ENCODE assay signal across 17 cellular contexts in genomic region chr4:169159614-169160013, GRCh38.
DNase-seq lines count a peak whose midpoint lies in the region; ATAC-seq, FAIRE-seq and TF ChIP-seq lines count a peak whose summit lies in the region.
"Had no signal": no experiment of that assay in that cellular context is flagged by ENCODE, and none has a peak within 500 bp of the region (broad histone marks: within the 10 kb centered on the region; RNA-seq: fewer than 3 reads in every experiment).

No MANE protein-coding gene starts in this region.

- H3K27me3 ChIP-seq in endothelial cell of umbilical vein (ENCODE audit: control insufficient read depth in 2 of 2, insufficient read depth in 2 of 2, low read length in 2 of 2): no peaks in the 10 kb centered on the region
- H3K27me3 ChIP-seq: right lobe of liver, stomach had no signal

- in situ Hi-C loops in G401 (cut with HindIII; ENCODE audit: low sequenced_read_pairs): no loop called here

- BruUV-seq in endothelial cell of umbilical vein (replicated peaks; lab: Mats Ljungman, UMichigan): no TSS peak

- DNase-seq in EL (peak; percentile 89), RWPE1 (ENCODE audit: low spot score) (peak; percentile 20), endothelial cell of umbilical vein (ENCODE audit: low read depth, low spot score) (peak; percentile 34), non-pigmented ciliary epithelial cell (ENCODE audit: low read depth) (peak; percentile 76), globus pallidus (ENCODE audit: low spot score) (no peak), G401 (ENCODE audit: low spot score) (no peak)
- DNase-seq: activated naive CD4-positive, alpha-beta T cell treated with Interleukin-2 at 50 U/mL for 16 hours; CD4-positive, alpha-beta memory T cell; natural killer cell; NCI-H1417; NCI-H69; right lobe of liver; stomach; WERI-Rb-1 had no signal

- dilution Hi-C loops in endothelial cell of umbilical vein (cut with MboI; ENCODE audit: extremely low pct_ligation_motif_present, low sequenced_read_pairs): no loop called here

- POLR2A ChIA-PET in RWPE1 (lab: Yijun Ruan, JAX; ENCODE audit: low non-redundant PET): no interaction called here
- POLR2A ChIA-PET in endothelial cell of umbilical vein (lab: Charles Lee): no interaction called here

- no peak for FAIRE-seq in endothelial cell of umbilical vein (lab: Jason Lieb, UNC)
- FAIRE-seq: colon had no signal

- TF ChIP-seq POLR2A in endothelial cell of umbilical vein (IDR thresholded peaks at IDR 0.05; ENCODE audit: low read depth, low read length): no peak

- no peaks in the 10 kb centered on the region for H3K9me3 ChIP-seq in endothelial cell of umbilical vein (replicated peaks; ENCODE audit: control insufficient read depth, insufficient read depth, low read length)
- H3K9me3 ChIP-seq: right lobe of liver, stomach had no signal

- no peak overlapping the region for H2AFZ ChIP-seq in endothelial cell of umbilical vein (ENCODE audit: low read depth, low read length)

- H3K9ac ChIP-seq in endothelial cell of umbilical vein (replicated peaks; ENCODE audit: extremely low read depth, insufficient read depth, low read length): peak overlapping the region; percentile 24

- H3K4me1 ChIP-seq in endothelial cell of umbilical vein (ENCODE audit: control insufficient read depth, extremely low read depth, insufficient read depth, low read length): peaks cover 42% of the 10 kb centered on the region
- H3K4me1 ChIP-seq: right lobe of liver had no signal

- no peak overlapping the region for H3K4me3 ChIP-seq in endothelial cell of umbilical vein (replicated peaks in 1 of 3; ENCODE audit: insufficient read depth in 1 of 3, low read depth in 1 of 3, low read length in 3 of 3)
- H3K4me3 ChIP-seq: right lobe of liver, stomach had no signal

- no peaks in the 10 kb centered on the region for H3K9me1 ChIP-seq in endothelial cell of umbilical vein (replicated peaks; ENCODE audit: control insufficient read depth, extremely low read depth, insufficient read depth, low read length)

- ATAC-seq in GM19324 (IDR thresholded peaks at IDR 0.05; ENCODE audit: low FRiP score, unreplicated experiment): no peak
- ATAC-seq in GM18519 (IDR thresholded peaks at IDR 0.05; ENCODE audit: low FRiP score, unreplicated experiment): no peak
- ATAC-seq: natural killer cell, right lobe of liver had no signal

- H4K20me1 ChIP-seq in endothelial cell of umbilical vein (replicated peaks; ENCODE audit: control insufficient read depth, extremely low read depth, insufficient read depth, low read length): no peaks in the 10 kb centered on the region

- peaks cover 63% of the 10 kb centered on the region for H3K79me2 ChIP-seq in endothelial cell of umbilical vein (ENCODE audit: control insufficient read depth, insufficient read depth, low read length)

- CTCF ChIA-PET in RWPE1 (lab: Yijun Ruan, JAX): no interaction called here
- CTCF ChIA-PET in endothelial cell of umbilical vein (lab: Charles Lee): interaction anchor here (0.9 to 1.9 kb wide), 7 partner anchors 8 to 149 kb away, joined by 3 to 5 read pairs (median 3); partner anchors contain the start of gene CBR4

- H3K27ac ChIP-seq in RWPE1 (no peak overlapping the region), endothelial cell of umbilical vein (ENCODE audit: insufficient read depth, low read depth, low read length) (peak overlapping the region; percentile 76)
- H3K27ac ChIP-seq: right lobe of liver, stomach, WERI-Rb-1 had no signal

- H3K36me3 ChIP-seq in endothelial cell of umbilical vein (ENCODE audit: control insufficient read depth in 2 of 2, extremely low read depth in 1 of 2, insufficient read depth in 2 of 2, low read length in 2 of 2): peaks cover 2 to 7% of the 10 kb centered on the region in 2 experiments

- intact Hi-C loops in endothelial cell of umbilical vein (cut with micrococcal nuclease): loop anchor here (2.0 to 5.0 kb wide), 3 partner anchors 43 to 93 kb away; no protein-coding TSS in a partner anchor

- TF ChIP-seq CTCF in RWPE1 (conservative IDR thresholded peaks at IDR 0.05; ENCODE audit: low read depth) (no peak), endothelial cell of umbilical vein (IDR thresholded peaks at IDR 0.05; ENCODE audit: extremely low read depth in 1 of 2, insufficient read depth in 1 of 2, low read depth in 1 of 2, low read length in 2 of 2) (no peak)

- no peak overlapping the region for H3K4me2 ChIP-seq in endothelial cell of umbilical vein (ENCODE audit: insufficient read depth, low read length)

TF ChIP-seq in endothelial cell of umbilical vein, 7 proteins besides CTCF, POLR2A, EP300 and RAD21:
- peak; percentile 47 for TF ChIP-seq JUN (IDR thresholded peaks at IDR 0.05; ENCODE audit: borderline replicate concordance, insufficient read depth, insufficient read length, low read depth)
- TF ChIP-seq POLR2AphosphoS5 (IDR thresholded peaks at IDR 0.05; ENCODE audit: insufficient read depth, low read depth, low read length): no peak
- TF ChIP-seq MYC (IDR thresholded peaks at IDR 0.05; ENCODE audit: low read depth, low read length): no peak
- no peak for TF ChIP-seq FOS (IDR thresholded peaks at IDR 0.05; ENCODE audit: borderline replicate concordance, insufficient read depth, low read length)
- TF ChIP-seq MAX (IDR thresholded peaks at IDR 0.05; ENCODE audit: insufficient read depth, insufficient read length): no peak
- TF ChIP-seq GATA2 (IDR thresholded peaks at IDR 0.05; ENCODE audit: insufficient read depth, insufficient read length, low read depth, low read length): no peak
- TF ChIP-seq EZH2 (IDR thresholded peaks at IDR 0.05; ENCODE audit: borderline replicate concordance, low read depth, low read length, severe bottlenecking): no peak
TF ChIP-seq in endothelial cell of umbilical vein: peak in this region for 1.

Comparison
In these comparisons a context has a peak if more than half of its experiments do, and no peak if none do; other contexts are left out.
1. DNase-seq: peak in EL (single experiment), RWPE1 (single experiment), endothelial cell of umbilical vein (single experiment) and non-pigmented ciliary epithelial cell (single experiment); none in globus pallidus (single experiment) and G401 (single experiment).